In genomic region chr14:87522575-87522974, GRCh38 we compare ENCODE assay signal across 20 cellular contexts.
DNase-seq lines count a peak whose midpoint lies in the region; ATAC-seq, FAIRE-seq and TF ChIP-seq lines count a peak whose summit lies in the region.
"Had no signal": no experiment of that assay in that cellular context is flagged by ENCODE, and none has a peak within 500 bp of the region (broad histone marks: within the 10 kb centered on the region; RNA-seq: fewer than 3 reads in every experiment).

No MANE protein-coding gene starts in this region.

- 0% methylated on average over 1 of the region's 1 CpG for WGBS in hepatocyte (ENCODE audit: low lambda C conversion rate, missing lambda C conversion rate)
- WGBS in upper lobe of left lung, 2 donors = 0 to 5% methylated on average over 1 of the region's 1 CpG

- no peak overlapping the region for H3K4me2 ChIP-seq in hepatocyte
- H3K4me2 ChIP-seq: BLaER1 had no signal

- no peak overlapping the region for H3K27ac ChIP-seq in hepatocyte
- no peak overlapping the region for H3K27ac ChIP-seq in upper lobe of left lung
- H3K27ac ChIP-seq: BLaER1, lower lobe of right lung, SJSA1, thoracic aorta had no signal

- no peak for ATAC-seq in upper lobe of left lung (ENCODE audit: low FRiP score in 2 of 2)
- no peak for ATAC-seq in HG03196 (IDR thresholded peaks at IDR 0.05; ENCODE audit: unreplicated experiment)
- ATAC-seq: activated CD8-positive, alpha-beta T cell treated with anti-CD3 and anti-CD28 coated beads, Interleukin-2, amount 10 ng/mL, durations not matched to agents 7 days and 5 days; esophagus mucosa; lower lobe of right lung; natural killer cell had no signal

- H3K27me3 ChIP-seq in hepatocyte (no peaks in the 10 kb centered on the region), upper lobe of left lung (no peaks in the 10 kb centered on the region)
- H3K27me3 ChIP-seq: BLaER1, SJSA1 had no signal

- TF ChIP-seq POLR2A in upper lobe of left lung (IDR thresholded peaks at IDR 0.05) (no peak), GM12892 (IDR thresholded peaks at IDR 0.05; ENCODE audit: low read depth, low read length) (no peak)

- no peaks in the 10 kb centered on the region for H3K9me3 ChIP-seq in hepatocyte (ENCODE audit: low read depth)
- no peaks in the 10 kb centered on the region for H3K9me3 ChIP-seq in upper lobe of left lung
- H3K9me3 ChIP-seq: lower lobe of right lung, SJSA1, thoracic aorta had no signal

- H3K79me2 ChIP-seq in hepatocyte = no peaks in the 10 kb centered on the region

- in situ Hi-C loops in Caki2 (cut with HindIII; ENCODE audit: low pct_unique_long_range_greater_than_20kb, low sequenced_read_pairs) = no loop called here

- no peak overlapping the region for H2AFZ ChIP-seq in hepatocyte

- no peak for TF ChIP-seq CTCF in hepatocyte (IDR thresholded peaks at IDR 0.05; ENCODE audit: poor library complexity)
- no peak for TF ChIP-seq CTCF in upper lobe of left lung (IDR thresholded peaks at IDR 0.05)

- H3K4me1 ChIP-seq in hepatocyte (ENCODE audit: insufficient read depth) (no peaks in the 10 kb centered on the region), upper lobe of left lung (no peaks in the 10 kb centered on the region)
- H3K4me1 ChIP-seq: BLaER1, lower lobe of right lung, SJSA1 had no signal

- H3K4me3 ChIP-seq in hepatocyte (no peak overlapping the region), upper lobe of left lung (no peak overlapping the region)
- H3K4me3 ChIP-seq: BLaER1, lower lobe of right lung, SJSA1, thoracic aorta had no signal

- DNase-seq in Caki2 (ENCODE audit: low read depth) (peak; percentile 55), HT1080 (ENCODE audit: low read depth) (peak; percentile 17), NCI-H774 (lab: John Stamatoyannopoulos, UW) (peak; percentile 42), hepatocyte (ENCODE audit: low spot score) (peak; percentile 22), GDM1 (lab: John Stamatoyannopoulos, UW) (no peak), upper lobe of left lung (no peak), GM12892 (ENCODE audit: insufficient read length) (no peak)
- DNase-seq: activated CD8-positive, alpha-beta T cell treated with anti-CD3 and anti-CD28 coated beads, Interleukin-2, amount 10 ng/mL, durations not matched to agents 7 days and 5 days; anterior cingulate cortex; cortex of kidney; hypothalamus; lower lobe of right lung; MV-4-11; natural killer cell had no signal

- H3K9me2 ChIP-seq in hepatocyte (replicated peaks; ENCODE audit: insufficient read depth) = no peaks in the 10 kb centered on the region

- no peaks in the 10 kb centered on the region for H3K36me3 ChIP-seq in hepatocyte (replicated peaks; ENCODE audit: insufficient read depth, low read depth)
- H3K36me3 ChIP-seq in upper lobe of left lung = no peaks in the 10 kb centered on the region
- H3K36me3 ChIP-seq: BLaER1, lower lobe of right lung, SJSA1, thoracic aorta had no signal

- no peak for TF ChIP-seq EP300 in upper lobe of left lung (IDR thresholded peaks at IDR 0.05)

- no peak for FAIRE-seq in GM12892 (lab: Jason Lieb, UNC)
- FAIRE-seq: TTC549 had no signal

- no peaks in the 10 kb centered on the region for H4K20me1 ChIP-seq in hepatocyte (ENCODE audit: insufficient read depth, poor library complexity, severe bottlenecking)
- H4K20me1 ChIP-seq: BLaER1 had no signal

Comparison
In these comparisons a context has a peak if more than half of its experiments do, and no peak if none do; other contexts are left out.
1. DNase-seq: peak in Caki2 (single experiment), HT1080 (single experiment), NCI-H774 (single experiment) and hepatocyte (single experiment); none in GDM1 (single experiment), upper lobe of left lung (0 of 2) and GM12892 (single experiment).